ENCODE assay signal across 8 cellular contexts in genomic region chr1:6962956-6963915, GRCh38.
DNase-seq lines count a peak whose midpoint lies in the region; ATAC-seq, FAIRE-seq and TF ChIP-seq lines count a peak whose summit lies in the region.

No MANE protein-coding gene starts in this region.

- peak; percentile 65 for ATAC-seq in stimulated activated memory B cell treated with anti-CD40 and anti-IgM and Interleukin-4, amounts not matched to agents 10 μg/mL and 1 μg/mL and 100 μg/mL, for 72 hours
- ATAC-seq in HG03354 (IDR thresholded peaks at IDR 0.05; ENCODE audit: poor library complexity, severe bottlenecking, unreplicated experiment): no peak

- H3K4me3 Mint-ChIP-seq in stimulated activated memory B cell treated with anti-CD40 and anti-IgM and Interleukin-4, amounts not matched to agents 10 μg/mL and 1 μg/mL and 100 μg/mL, for 72 hours: peak overlapping the region; percentile 80

- H2AK5ac ChIP-seq in mesenchymal stem cell (ENCODE audit: low read length, severe bottlenecking): no peak overlapping the region

- peaks cover 16% of the 10 kb centered on the region for H3K4me1 Mint-ChIP-seq in stimulated activated memory B cell treated with anti-CD40 and anti-IgM and Interleukin-4, amounts not matched to agents 10 μg/mL and 1 μg/mL and 100 μg/mL, for 72 hours

- no peak overlapping the region for H3K27ac ChIP-seq in mesenchymal stem cell (ENCODE audit: low read length, poor library complexity, severe bottlenecking)

- H3K9me3 Mint-ChIP-seq in stimulated activated memory B cell treated with anti-CD40 and anti-IgM and Interleukin-4, amounts not matched to agents 10 μg/mL and 1 μg/mL and 100 μg/mL, for 72 hours: peaks cover 3% of the 10 kb centered on the region

- TF ChIP-seq CTCF in bronchial epithelial cell (IDR thresholded peaks at IDR 0.05; ENCODE audit: insufficient read depth, low read length, severe bottlenecking): no peak

- H3K27me3 Mint-ChIP-seq in stimulated activated memory B cell treated with anti-CD40 and anti-IgM and Interleukin-4, amounts not matched to agents 10 μg/mL and 1 μg/mL and 100 μg/mL, for 72 hours: peaks cover 87% of the 10 kb centered on the region

- no peak overlapping the region for H3K18ac ChIP-seq in mesenchymal stem cell (ENCODE audit: low read depth in 1 of 2, low read length in 2 of 2)

- H2BK12ac ChIP-seq in mesenchymal stem cell (ENCODE audit: low read length in 2 of 2): no peak overlapping the region

- no peaks in the 10 kb centered on the region for H3K9me3 ChIP-seq in mesenchymal stem cell (ENCODE audit: control insufficient read depth, low read length)

- no peak overlapping the region for H3K9ac ChIP-seq in mesenchymal stem cell (ENCODE audit: low read length)

- H3K27me3 ChIP-seq in bronchial epithelial cell (ENCODE audit: control insufficient read depth, insufficient read depth, low read length) (peaks cover 2% of the 10 kb centered on the region), mesenchymal stem cell (ENCODE audit: control insufficient read depth in 1 of 2, insufficient read depth in 1 of 2, low read length in 2 of 2) (peaks cover 27 to 62% of the 10 kb centered on the region in 2 experiments)

- H2BK120ac ChIP-seq in mesenchymal stem cell (ENCODE audit: low read depth, low read length): no peak overlapping the region

- 7% methylated on average over 38 of the region's 42 CpGs for WGBS in mesenchymal stem cell

- H3K36me3 ChIP-seq in bronchial epithelial cell (ENCODE audit: control insufficient read depth, insufficient read depth, low read length) (no peaks in the 10 kb centered on the region), mesenchymal stem cell (ENCODE audit: control insufficient read depth in 1 of 2, insufficient read depth in 2 of 2, low read depth in 1 of 2, low read length in 2 of 2) (no peaks in the 10 kb centered on the region)

- no peak overlapping the region for H4K8ac ChIP-seq in mesenchymal stem cell (ENCODE audit: low read length)

- H3K4me2 ChIP-seq in mesenchymal stem cell (ENCODE audit: low read length, poor library complexity, severe bottlenecking): peak overlapping the region; percentile 24

- no peak overlapping the region for H3K23ac ChIP-seq in mesenchymal stem cell (ENCODE audit: low read length in 2 of 2)

- DNase-seq in HT-29 (ENCODE audit: low spot score) (peak; percentile 9), SW480 (ENCODE audit: low spot score) (peak; percentile 88), bronchial epithelial cell (ENCODE audit: low read depth) (peak; percentile 55), mesenchymal stem cell (peak; percentile 81), UCSD-AML1 (lab: John Stamatoyannopoulos, UW; ENCODE audit: unreplicated experiment) (no peak), GM19239 (ENCODE audit: insufficient read length, low spot score) (no peak)

- H3K79me1 ChIP-seq in mesenchymal stem cell (replicated peaks; ENCODE audit: low read length, poor library complexity, severe bottlenecking): no peaks in the 10 kb centered on the region

- H3K4me1 ChIP-seq in mesenchymal stem cell (ENCODE audit: control insufficient read depth, insufficient read depth, low read depth, low read length): peaks cover 20% of the 10 kb centered on the region

- H2BK15ac ChIP-seq in mesenchymal stem cell (ENCODE audit: low read depth, poor library complexity, severe bottlenecking): no peak overlapping the region

- H2AFZ ChIP-seq in mesenchymal stem cell (ENCODE audit: low read depth, low read length): no peak overlapping the region

- no peak overlapping the region for H3K14ac ChIP-seq in mesenchymal stem cell (ENCODE audit: low read length in 2 of 2)

- H3K27ac Mint-ChIP-seq in stimulated activated memory B cell treated with anti-CD40 and anti-IgM and Interleukin-4, amounts not matched to agents 10 μg/mL and 1 μg/mL and 100 μg/mL, for 72 hours: peak overlapping the region; percentile 78

- H3K36me3 Mint-ChIP-seq in stimulated activated memory B cell treated with anti-CD40 and anti-IgM and Interleukin-4, amounts not matched to agents 10 μg/mL and 1 μg/mL and 100 μg/mL, for 72 hours: no peaks in the 10 kb centered on the region

- H4K91ac ChIP-seq in mesenchymal stem cell (ENCODE audit: low read length): no peak overlapping the region

- peak overlapping the region; percentile 4 for H3K4me3 ChIP-seq in bronchial epithelial cell (ENCODE audit: low read depth, low read length)
- H3K4me3 ChIP-seq in mesenchymal stem cell (ENCODE audit: insufficient read depth in 1 of 2, low read depth in 1 of 2, low read length in 2 of 2): peak overlapping the region in 1 of 2 experiments; percentile 25

- H3K4ac ChIP-seq in mesenchymal stem cell (ENCODE audit: low read depth in 1 of 2, low read length in 2 of 2): no peak overlapping the region

- FAIRE-seq in bronchial epithelial cell (lab: Jason Lieb, UNC) (no peak), GM19239 (lab: Jason Lieb, UNC) (no peak)

- H2BK5ac ChIP-seq in mesenchymal stem cell (ENCODE audit: low read depth, low read length, poor library complexity, severe bottlenecking): no peak overlapping the region

Comparison
In these comparisons a context has a peak if more than half of its experiments do, and no peak if none do; other contexts are left out.
1. DNase-seq: peak in HT-29 (single experiment), SW480 (single experiment), bronchial epithelial cell (single experiment) and mesenchymal stem cell (single experiment); none in UCSD-AML1 (single experiment) and GM19239 (single experiment).